In the genomic region with DNA sequence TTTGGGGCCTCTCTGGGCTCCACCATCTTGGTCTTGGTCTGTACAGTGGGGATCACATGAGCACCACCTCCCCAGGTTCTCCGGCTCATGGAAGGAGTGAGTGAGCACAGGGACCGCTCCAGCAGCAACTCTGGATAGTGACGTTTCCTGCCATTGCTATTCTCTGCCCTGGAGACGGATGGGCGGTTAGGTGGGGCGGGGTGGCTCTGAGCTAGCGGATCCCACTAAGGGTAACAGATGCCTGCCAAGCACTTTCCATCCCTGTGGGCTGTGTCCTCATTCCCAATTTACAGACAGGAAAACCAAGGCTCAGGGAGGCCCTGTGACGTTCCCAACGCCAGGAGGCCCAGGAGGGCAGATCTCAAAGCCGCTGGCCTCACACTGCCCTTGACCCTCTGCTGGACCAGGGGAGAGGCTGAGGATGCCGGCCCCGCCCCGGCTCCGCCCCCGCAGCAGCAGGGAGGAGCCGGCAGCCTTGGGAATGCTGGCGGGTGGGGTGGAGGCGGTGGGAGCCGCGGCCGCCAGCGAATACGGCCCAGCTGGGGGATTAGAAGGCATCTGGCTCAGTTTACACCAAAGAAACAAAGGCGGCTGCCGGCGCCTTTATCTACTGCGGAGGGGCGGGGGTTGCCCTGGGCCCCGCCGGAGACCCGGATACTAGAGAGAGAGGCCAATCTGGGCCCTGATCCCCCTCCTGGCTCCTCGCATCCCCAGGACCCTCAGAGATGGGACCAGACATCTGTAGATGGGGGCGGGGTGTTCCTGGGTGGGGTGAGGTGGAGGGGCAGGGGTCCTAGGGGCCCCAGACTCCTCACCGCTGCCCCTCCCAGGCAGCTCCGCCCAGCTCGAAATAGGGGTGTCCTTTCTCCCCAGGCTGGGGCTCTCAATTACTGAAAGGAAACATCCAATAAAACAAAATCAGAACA, we compare ENCODE assay signal across 9 cellular contexts.
DNase-seq lines count a peak whose midpoint lies in the region; ATAC-seq and TF ChIP-seq lines count a peak whose summit lies in the region.
"Had no signal": no experiment of that assay in that cellular context is flagged by ENCODE, and none has a peak within 500 bp of the region (broad histone marks: within the 10 kb centered on the region; RNA-seq: fewer than 3 reads in every experiment).

No MANE protein-coding gene starts in this region.

- H3K27ac ChIP-seq in coronary artery, result peak overlapping the region; percentile 44 to 74
- peak overlapping the region; percentile 56 for H3K27ac ChIP-seq in lower lobe of right lung
- no peak overlapping the region for H3K27ac ChIP-seq in CD4-positive, alpha-beta T cell (ENCODE audit: low read depth, low read length)
- H3K27ac ChIP-seq: PC-9 had no signal

- no peaks in the 10 kb centered on the region for H3K36me3 Mint-ChIP-seq in CD4-positive, alpha-beta T cell (ENCODE audit: low read depth)
- H3K36me3 Mint-ChIP-seq in activated CD4-positive, alpha-beta T cell treated with anti-CD3 and anti-CD28 coated beads for 36 hours (ENCODE audit: low read depth), result no peaks in the 10 kb centered on the region

- peak; percentile 54 for DNase-seq in A172 (ENCODE audit: low spot score)
- DNase-seq in HuH-7 (ENCODE audit: low spot score), result peak; percentile 99
- no peak for DNase-seq in coronary artery (ENCODE audit: low spot score)
- DNase-seq in lower lobe of right lung, result peak; percentile 56
- DNase-seq in CD4-positive, alpha-beta T cell, result no peak
- DNase-seq in activated CD4-positive, alpha-beta T cell treated with anti-CD3 and anti-CD28 coated beads for 36 hours, result no peak
- DNase-seq in NCI-H1092 (lab: John Stamatoyannopoulos, UW), result no peak
- no peak for DNase-seq in activated naive CD4-positive, alpha-beta T cell treated with Interleukin-2 at 50 U/mL for 16 hours

- H3K4me3 Mint-ChIP-seq in CD4-positive, alpha-beta T cell, result no peak overlapping the region
- no peak overlapping the region for H3K4me3 Mint-ChIP-seq in activated CD4-positive, alpha-beta T cell treated with anti-CD3 and anti-CD28 coated beads for 36 hours

- no peaks in the 10 kb centered on the region for H3K9me3 ChIP-seq in lower lobe of right lung
- no peaks in the 10 kb centered on the region for H3K9me3 ChIP-seq in CD4-positive, alpha-beta T cell (ENCODE audit: control insufficient read depth, low read length)

- H3K4me3 ChIP-seq in coronary artery, result peak overlapping the region; percentile 75
- peak overlapping the region; percentile 37 for H3K4me3 ChIP-seq in lower lobe of right lung
- H3K4me3 ChIP-seq: PC-9 had no signal

- H3K27me3 ChIP-seq in lower lobe of right lung (ENCODE audit: low read depth), result peaks cover 38% of the 10 kb centered on the region
- peaks cover 28% of the 10 kb centered on the region for H3K27me3 ChIP-seq in CD4-positive, alpha-beta T cell (ENCODE audit: control insufficient read depth, insufficient read depth, low read length)

- peaks cover 6% of the 10 kb centered on the region for H3K4me1 Mint-ChIP-seq in CD4-positive, alpha-beta T cell (ENCODE audit: low read depth)
- no peaks in the 10 kb centered on the region for H3K4me1 Mint-ChIP-seq in activated CD4-positive, alpha-beta T cell treated with anti-CD3 and anti-CD28 coated beads for 36 hours

- CTCF ChIA-PET in CD4-positive, alpha-beta T cell (lab: Charles Lee), result no interaction called here
- CTCF ChIA-PET in activated CD4-positive, alpha-beta T cell treated with anti-CD3 and anti-CD28 coated beads for 36 hours (lab: Charles Lee), result interaction anchor here (0.7 kb wide), 1 partner anchor 11 kb away, joined by 3 read pairs; no protein-coding TSS in a partner anchor

- intact Hi-C loops in lower lobe of right lung (cut with DNase I), result no loop called here
- intact Hi-C loops in CD4-positive, alpha-beta T cell (cut with DNase I, micrococcal nuclease), result no loop called here
- intact Hi-C loops in activated CD4-positive, alpha-beta T cell treated with anti-CD3 and anti-CD28 coated beads for 36 hours (cut with DNase I, micrococcal nuclease), result no loop called here

- POLR2A ChIA-PET in CD4-positive, alpha-beta T cell (lab: Charles Lee), result no interaction called here
- POLR2A ChIA-PET in activated CD4-positive, alpha-beta T cell treated with anti-CD3 and anti-CD28 coated beads for 36 hours (lab: Charles Lee), result no interaction called here

- no peak overlapping the region for H3K27ac Mint-ChIP-seq in CD4-positive, alpha-beta T cell
- no peak overlapping the region for H3K27ac Mint-ChIP-seq in activated CD4-positive, alpha-beta T cell treated with anti-CD3 and anti-CD28 coated beads for 36 hours

- ATAC-seq in lower lobe of right lung, result peak; percentile 74 to 76
- no peak for ATAC-seq in CD4-positive, alpha-beta T cell (ENCODE audit: poor library complexity)
- no peak for ATAC-seq in activated CD4-positive, alpha-beta T cell treated with anti-CD3 and anti-CD28 coated beads for 36 hours

- no peaks in the 10 kb centered on the region for H3K9me3 Mint-ChIP-seq in CD4-positive, alpha-beta T cell
- H3K9me3 Mint-ChIP-seq in activated CD4-positive, alpha-beta T cell treated with anti-CD3 and anti-CD28 coated beads for 36 hours (ENCODE audit: low read depth), result no peaks in the 10 kb centered on the region

- no peaks in the 10 kb centered on the region for H3K36me3 ChIP-seq in lower lobe of right lung

- H3K4me1 ChIP-seq in lower lobe of right lung, result peaks cover 38% of the 10 kb centered on the region

- TF ChIP-seq CTCF in coronary artery (IDR thresholded peaks at IDR 0.05), result no peak
- TF ChIP-seq CTCF in lower lobe of right lung (IDR thresholded peaks at IDR 0.05), result no peak
- TF ChIP-seq CTCF in CD4-positive, alpha-beta T cell (IDR thresholded peaks at IDR 0.05), result no peak

- H3K27me3 Mint-ChIP-seq in CD4-positive, alpha-beta T cell, result peaks cover 50% of the 10 kb centered on the region
- H3K27me3 Mint-ChIP-seq in activated CD4-positive, alpha-beta T cell treated with anti-CD3 and anti-CD28 coated beads for 36 hours, result peaks cover 27% of the 10 kb centered on the region

Comparison
In these comparisons a context has a peak if more than half of its experiments do, and no peak if none do; other contexts are left out.
1. DNase-seq: peak in A172 (single experiment), HuH-7 (single experiment) and lower lobe of right lung (single experiment); none in coronary artery (single experiment), CD4-positive, alpha-beta T cell (0 of 10), activated CD4-positive, alpha-beta T cell treated with anti-CD3 and anti-CD28 coated beads for 36 hours (single experiment), NCI-H1092 (single experiment) and activated naive CD4-positive, alpha-beta T cell treated with Interleukin-2 at 50 U/mL for 16 hours (single experiment).
2. ATAC-seq: peak in lower lobe of right lung (2 of 2); none in CD4-positive, alpha-beta T cell (single experiment) and activated CD4-positive, alpha-beta T cell treated with anti-CD3 and anti-CD28 coated beads for 36 hours (single experiment).